Comparison of ENCODE assay signal across 11 cellular contexts in the genomic region with DNA sequence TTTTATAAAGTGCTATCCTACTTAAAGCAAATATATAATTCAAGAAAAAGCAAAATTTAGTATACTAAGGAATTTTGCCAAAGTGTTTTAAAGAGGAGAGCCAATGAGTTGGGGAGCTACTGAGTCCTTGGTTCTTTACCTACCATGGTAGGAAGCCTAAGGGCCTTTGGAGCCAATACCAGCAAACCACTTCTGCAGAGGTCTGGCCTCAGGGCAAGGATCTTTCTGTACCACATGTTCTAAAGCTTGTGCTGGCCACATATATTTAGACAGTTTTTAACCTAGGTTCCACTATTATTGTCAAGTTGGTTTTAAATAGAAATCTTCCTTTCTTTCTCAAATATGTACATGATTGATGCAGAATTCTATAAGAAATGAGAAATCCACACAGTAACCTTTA.
"Had no signal": no experiment of that assay in that cellular context is flagged by ENCODE, and none has a peak within 500 bp of the region (broad histone marks: within the 10 kb centered on the region; RNA-seq: fewer than 3 reads in every experiment).

No MANE protein-coding gene starts in this region.

- H3K27me3 ChIP-seq: colonic mucosa, hepatocyte, right atrium auricular region had no signal

- H3K9me3 ChIP-seq: colonic mucosa, right atrium auricular region had no signal

- H3K27ac Mint-ChIP-seq: activated T-helper 17 cell treated with anti-CD3 and anti-CD28 coated beads, Interleukin-2, amount 50 U/mL, for 72 hours; natural killer cell treated with Interleukin-12 subunit alpha and Interleukin-12 subunit beta and Interleukin-15 and Interleukin-18, amount 100 ng/mL, for 72 hours; progenitor cell of endocrine pancreas had no signal

- H2AFZ ChIP-seq: hepatocyte had no signal

- H3K4me1 Mint-ChIP-seq: activated T-helper 17 cell treated with anti-CD3 and anti-CD28 coated beads, Interleukin-2, amount 50 U/mL, for 72 hours had no signal

- H3K36me3 ChIP-seq: colonic mucosa, right atrium auricular region had no signal

- H3K4me3 ChIP-seq: colonic mucosa, hepatocyte, right atrium auricular region had no signal

- H3K9me3 Mint-ChIP-seq: activated T-helper 17 cell treated with anti-CD3 and anti-CD28 coated beads, Interleukin-2, amount 50 U/mL, for 72 hours; natural killer cell treated with Interleukin-12 subunit alpha and Interleukin-12 subunit beta and Interleukin-15 and Interleukin-18, amount 100 ng/mL, for 72 hours had no signal

- H3K27ac ChIP-seq: colonic mucosa, hepatocyte, right atrium auricular region had no signal

- DNase-seq: activated CD4-positive, alpha-beta T cell treated with anti-CD3 and anti-CD28 coated beads, Interleukin-2, amount 50 U/mL, for 1 hour; activated naive CD4-positive, alpha-beta T cell treated with Interleukin-2 at 50 U/mL for 16 hours; activated T-cell treated with anti-CD3 and anti-CD28 coated beads for 4 hours; colonic mucosa; stimulated activated CD4-positive, alpha-beta T cell treated with anti-CD3 and anti-CD28 coated beads, Interleukin-1b, Interleukin-23, amount 100 ng/mL, for 48 hours had no signal

- H3K4me1 ChIP-seq: colonic mucosa had no signal

- H3K79me2 ChIP-seq: hepatocyte had no signal

- H3K4me2 ChIP-seq: hepatocyte had no signal

- ATAC-seq: activated CD4-positive, CD25-positive, alpha-beta regulatory T cell treated with anti-CD3 and anti-CD28 coated beads, Interleukin-2, amount 50 U/mL, for 24 hours; activated T-helper 17 cell treated with anti-CD3 and anti-CD28 coated beads, Interleukin-2, amount 50 U/mL, for 72 hours; natural killer cell treated with Interleukin-12 subunit alpha and Interleukin-12 subunit beta and Interleukin-15 and Interleukin-18, amount 100 ng/mL, for 72 hours had no signal

- H3K27me3 Mint-ChIP-seq: activated T-helper 17 cell treated with anti-CD3 and anti-CD28 coated beads, Interleukin-2, amount 50 U/mL, for 72 hours; progenitor cell of endocrine pancreas had no signal

- H3K4me3 Mint-ChIP-seq: activated T-helper 17 cell treated with anti-CD3 and anti-CD28 coated beads, Interleukin-2, amount 50 U/mL, for 72 hours; natural killer cell treated with Interleukin-12 subunit alpha and Interleukin-12 subunit beta and Interleukin-15 and Interleukin-18, amount 100 ng/mL, for 72 hours had no signal
